Comparison of ENCODE assay signal across 8 cellular contexts in the genomic region with DNA sequence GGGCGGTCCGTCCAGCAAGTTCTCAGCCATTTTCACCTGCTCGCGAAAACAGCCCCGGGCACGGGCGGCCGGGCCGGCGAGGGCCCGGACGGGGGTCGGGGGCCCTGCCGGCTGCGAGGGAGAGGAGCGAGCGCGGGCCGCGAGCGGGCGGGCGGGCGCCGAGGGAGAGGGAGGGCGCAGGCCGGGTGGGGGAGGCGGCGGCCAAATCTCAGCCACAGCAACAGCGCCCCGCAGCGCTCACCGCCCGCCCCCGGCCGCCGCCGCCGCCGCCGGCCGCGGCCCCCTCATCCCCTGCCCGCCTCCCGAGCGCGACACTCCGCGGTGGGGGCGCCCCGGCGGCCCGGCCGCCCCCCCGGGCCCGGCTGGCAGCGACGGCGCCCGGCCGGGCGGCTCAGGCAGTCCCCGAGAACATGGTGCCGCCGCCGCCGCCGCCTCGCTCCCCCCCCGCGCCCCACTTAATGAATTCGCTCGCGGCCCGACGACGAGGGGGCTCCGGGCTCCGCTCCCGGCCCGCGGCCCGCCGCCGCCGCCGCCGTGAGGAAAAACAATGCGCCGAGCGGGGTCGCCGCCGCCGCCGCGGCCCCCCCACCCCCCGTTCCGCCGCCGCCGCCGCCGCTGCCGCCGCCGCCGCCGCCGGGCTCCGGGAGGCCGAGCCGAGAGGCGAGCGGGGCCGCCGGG. TPM values are rescaled to one million over a fixed set of nuclear protein-coding genes. Genes with fewer than 3 reads are reported as not detected.
A peak's percentile ranks its signal among the peaks of the same experiment; 100 is the strongest.
DNase-seq lines count a peak whose midpoint lies in the region; ATAC-seq, FAIRE-seq and TF ChIP-seq lines count a peak whose summit lies in the region.

No MANE protein-coding gene starts in this region.

- H3K27me3 ChIP-seq in Panc1 (ENCODE audit: control insufficient read depth, insufficient read depth, low read length) (no peaks in the 10 kb centered on the region), neutrophil (peaks cover 37% of the 10 kb centered on the region), tibial artery (no peaks in the 10 kb centered on the region)

- BruUV-seq in Panc1 (replicated peaks; lab: Mats Ljungman, UMichigan): no TSS peak

- H3K36me3 ChIP-seq in Panc1 (ENCODE audit: control insufficient read depth, insufficient read depth, low read length): no peaks in the 10 kb centered on the region
- H3K36me3 ChIP-seq in neutrophil: peaks cover 21% of the 10 kb centered on the region
- no peaks in the 10 kb centered on the region for H3K36me3 ChIP-seq in tibial artery

- CTCF ChIA-PET in Panc1 (lab: Charles Lee): no interaction called here

- ATAC-seq in GM18502 (IDR thresholded peaks at IDR 0.05; ENCODE audit: poor library complexity, unreplicated experiment) (peak; percentile 57), HG03064 (IDR thresholded peaks at IDR 0.05; ENCODE audit: low read depth, unreplicated experiment) (peak; percentile 51), Panc1 (peak; percentile 80)

- in situ Hi-C loops in Panc1 (cut with HindIII; ENCODE audit: low pct_unique_long_range_greater_than_20kb, low sequenced_read_pairs): loop anchor here (10.0 kb wide), 1 partner anchor 65 kb away; no protein-coding TSS in a partner anchor

- TF ChIP-seq CTCF in 22Rv1 (IDR thresholded peaks at IDR 0.05) (peak; percentile 71), Panc1 (IDR thresholded peaks at IDR 0.05) (peak; percentile 79; the same call in 1 of the 2 replicates), neutrophil (IDR thresholded peaks at IDR 0.05) (no peak), tibial artery (IDR thresholded peaks at IDR 0.05) (no peak)

- POLR2A ChIA-PET in Panc1 (lab: Charles Lee): no interaction called here

- peak overlapping the region; percentile 84 to 93 for H3K4me3 ChIP-seq in Panc1 (ENCODE audit: low read depth in 2 of 2, low read length in 2 of 2)
- H3K4me3 ChIP-seq in neutrophil (ENCODE audit: low read depth in 1 of 2, low read length in 1 of 2): peak overlapping the region; percentile 91
- peak overlapping the region; percentile 97 to 99 for H3K4me3 ChIP-seq in tibial artery

- H3K4me1 ChIP-seq in Panc1 (ENCODE audit: control insufficient read depth, insufficient read depth, low read length) (peaks cover 29% of the 10 kb centered on the region), neutrophil (ENCODE audit: control insufficient read depth in 1 of 2, insufficient read depth in 1 of 2, low read depth in 1 of 2, low read length in 1 of 2) (peaks cover 44 to 51% of the 10 kb centered on the region in 2 experiments), tibial artery (peaks cover 0 to 46% (median 36%) of the 10 kb centered on the region in 4 donors)

- H3K9me3 ChIP-seq in Panc1 (ENCODE audit: control insufficient read depth, insufficient read depth, low read depth, low read length) (no peaks in the 10 kb centered on the region), neutrophil (no peaks in the 10 kb centered on the region), tibial artery (no peaks in the 10 kb centered on the region)

- no peak for FAIRE-seq in frontal cortex (lab: Jason Lieb, UNC)

- intact Hi-C loops in Panc1 (cut with micrococcal nuclease; ENCODE audit: unreplicated experiment): no loop called here
- intact Hi-C loops in tibial artery (cut with DNase I; ENCODE audit: low total_unique reads): loop anchor here (2.0 to 5.0 kb wide), 3 partner anchors 161 to 348 kb away; no protein-coding TSS in a partner anchor

- DNase-seq in Panc1 (ENCODE audit: low read depth, low spot score) (no peak), frontal cortex (ENCODE audit: low spot score in 2 of 2) (peak; percentile 75 to 87), tibial artery (peak; percentile 67 to 88)
- DNase-seq in activated effector memory CD4-positive, alpha-beta T cell treated with Interleukin-2 at 50 U/mL for 16 hours: peak; percentile 61

- H3K27ac ChIP-seq in 22Rv1 (peak overlapping the region; percentile 80), Panc1 (ENCODE audit: low read length) (no peak overlapping the region), neutrophil (peak overlapping the region; percentile 88), tibial artery (peak overlapping the region; percentile 79 to 93)

RNA-seq across cellular contexts. Expression of gene CREBBP, which starts 0.5 kb away (rescaled TPM):
- total RNA-seq in Panc1 (2021; ENCODE audit: unreplicated experiment) (60.2 TPM), frontal cortex (37.5 TPM)
- polyA plus RNA-seq in Panc1 (2012; ENCODE audit: insufficient read length): 52.0 TPM

Comparison
In these comparisons a context has a peak if more than half of its experiments do, and no peak if none do; other contexts are left out.
1. CTCF ChIP-seq: peak in 22Rv1 (single experiment) and Panc1 (single experiment); none in neutrophil (single experiment) and tibial artery (0 of 2).
2. Peak in every context shown above with its lines, with median percentiles within 50 percentile points of each other: ATAC-seq and H3K4me3 ChIP-seq.